Comparison of ENCODE assay signal across 15 cellular contexts in the genomic region with DNA sequence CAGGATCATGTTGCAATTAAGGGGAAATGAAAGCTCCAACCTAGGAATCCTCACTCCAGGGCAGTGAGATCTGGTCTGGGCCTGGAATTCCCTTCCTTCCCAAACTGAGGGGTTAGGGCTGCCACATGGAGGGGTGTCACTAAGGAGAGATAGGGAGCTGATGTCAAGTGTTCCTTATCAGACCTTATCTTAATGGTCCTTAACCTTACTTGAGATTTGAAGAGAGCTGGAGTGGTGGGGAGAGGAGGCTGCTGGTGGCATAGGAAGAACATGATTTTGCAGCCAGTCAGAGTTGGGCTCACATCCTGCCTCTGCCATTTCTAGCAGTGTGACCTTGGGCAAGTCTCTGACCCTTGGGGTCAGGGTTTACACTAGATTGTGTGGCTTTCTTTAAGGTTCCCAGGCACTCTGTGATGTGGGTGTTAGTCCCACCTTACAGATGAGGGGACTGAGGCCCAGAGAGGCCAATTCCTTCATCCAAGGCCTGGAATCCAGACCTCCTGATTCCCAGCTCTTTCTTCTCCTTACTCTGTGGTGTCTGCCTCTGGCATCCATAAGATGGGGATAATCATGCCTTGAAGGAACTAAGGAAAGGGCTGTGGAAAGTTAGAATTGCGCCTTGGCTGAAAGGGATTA. TPM values are rescaled to one million over a fixed set of nuclear protein-coding genes. Genes with fewer than 3 reads are reported as not detected.
DNase-seq lines count a peak whose midpoint lies in the region; ATAC-seq, FAIRE-seq and TF ChIP-seq lines count a peak whose summit lies in the region.
"Had no signal": no experiment of that assay in that cellular context is flagged by ENCODE, and none has a peak within 500 bp of the region (broad histone marks: within the 10 kb centered on the region; RNA-seq: fewer than 3 reads in every experiment).

No MANE protein-coding gene starts in this region.

- CTCF ChIA-PET in A549 (lab: Yijun Ruan, JAX): interaction anchor here (0.8 to 11.1 kb wide), 7 partner anchors 9 to 53 kb away, joined by 3 to 62 read pairs (median 4); no protein-coding TSS in a partner anchor

- POLR2A ChIA-PET in A549 (lab: Yijun Ruan, JAX): no interaction called here

- H3K4me2 ChIP-seq in A549 (peak overlapping the region; percentile 95), osteoblast (ENCODE audit: insufficient read depth, low read length) (no peak overlapping the region)

- H3K4me3 ChIP-seq in A549 (no peak overlapping the region; the same call in 2 of the 3 replicates), SJSA1 (no peak overlapping the region), gastroesophageal sphincter (no peak overlapping the region), osteoblast (ENCODE audit: insufficient read depth, low read length) (no peak overlapping the region)
- H3K4me3 ChIP-seq: right atrium auricular region, SJCRH30 had no signal

- WGBS in A549 (ENCODE audit: missing lambda C conversion rate): 67% methylated on average over 1 of the region's 1 CpG
- 57 to 67% methylated on average over 1 of the region's 1 CpG for WGBS in gastroesophageal sphincter (ENCODE audit: low coverage in 1 of 2), 2 donors

- no peak for ATAC-seq in A549
- ATAC-seq in gastroesophageal sphincter: no peak

- H3K4me1 ChIP-seq in A549 (peaks cover 85% of the 10 kb centered on the region), SJSA1 (replicated peaks) (peaks cover 70% of the 10 kb centered on the region), gastroesophageal sphincter (peaks cover 2 to 68% (median 44%) of the 10 kb centered on the region in 3 donors), osteoblast (ENCODE audit: insufficient read depth, low read length) (peaks cover 21% of the 10 kb centered on the region)

- no peak for TF ChIP-seq POLR2A in A549 (IDR thresholded peaks at IDR 0.05; ENCODE audit: low read length)
- no peak for TF ChIP-seq POLR2A in gastroesophageal sphincter (IDR thresholded peaks at IDR 0.05)

- no peak for TF ChIP-seq EP300 in A549 (IDR thresholded peaks at IDR 0.05)
- TF ChIP-seq EP300 in gastroesophageal sphincter (IDR thresholded peaks at IDR 0.05): no peak

- peaks cover 47% of the 10 kb centered on the region for H3K36me3 ChIP-seq in SJSA1
- H3K36me3 ChIP-seq in gastroesophageal sphincter: peaks cover 0 to 7% of the 10 kb centered on the region in 2 donors
- no peaks in the 10 kb centered on the region for H3K36me3 ChIP-seq in osteoblast (ENCODE audit: insufficient read depth, low read length)
- H3K36me3 ChIP-seq: right atrium auricular region, SJCRH30 had no signal

- no peak overlapping the region for H2AFZ ChIP-seq in osteoblast (ENCODE audit: low read length)

- no peak for TF ChIP-seq RAD21 in A549 (conservative IDR thresholded peaks at IDR 0.05 in 1 of 2, IDR thresholded peaks at IDR 0.05 in 1 of 2)

- DNase-seq in A549 (ENCODE audit: low read depth in 1 of 2, low spot score in 1 of 2) (no peak), SJSA1 (ENCODE audit: low read depth in 1 of 2, low spot score in 2 of 2) (no peak), osteoblast (ENCODE audit: insufficient read length, low spot score, missing footprints) (peak; percentile 69), KG1 (lab: John Stamatoyannopoulos, UW) (no peak), NCI-H510A (lab: John Stamatoyannopoulos, UW) (no peak), urothelium cell line (ENCODE audit: low spot score) (no peak), HTR-8/SVneo (ENCODE audit: insufficient read length, low spot score) (no peak)
- DNase-seq: activated B cell treated with CpG ODN at 0.5 μM for 24 hours, amniotic stem cell, MV-4-11, NCI-H524, SJCRH30 had no signal

- no peaks in the 10 kb centered on the region for H3K27me3 ChIP-seq in SJSA1 (replicated peaks)
- H3K27me3 ChIP-seq in gastroesophageal sphincter: no peaks in the 10 kb centered on the region
- peaks cover 9% of the 10 kb centered on the region for H3K27me3 ChIP-seq in osteoblast (ENCODE audit: insufficient read depth, low read length)
- H3K27me3 ChIP-seq: right atrium auricular region, SJCRH30 had no signal

- H3K27ac ChIP-seq in A549: peak overlapping the region; percentile 99
- H3K27ac ChIP-seq in SJSA1: peak overlapping the region; percentile 14; the same call in 1 of the 2 replicates
- H3K27ac ChIP-seq in gastroesophageal sphincter: peak overlapping the region; percentile 61 to 85 (median 78)
- H3K27ac ChIP-seq in osteoblast (ENCODE audit: low read depth, low read length): no peak overlapping the region
- H3K27ac ChIP-seq: right atrium auricular region, SJCRH30 had no signal

- no peak for FAIRE-seq in A549 (lab: Jason Lieb, UNC)
- no peak for FAIRE-seq in urothelium cell line (lab: Jason Lieb, UNC)
- no peak for FAIRE-seq in HTR-8/SVneo (lab: Jason Lieb, UNC)
- FAIRE-seq: A204.1 had no signal

- TF ChIP-seq CTCF in A549 (IDR thresholded peaks at IDR 0.05): no peak
- TF ChIP-seq CTCF in gastroesophageal sphincter (IDR thresholded peaks at IDR 0.05): no peak
- TF ChIP-seq CTCF in osteoblast (IDR thresholded peaks at IDR 0.05; ENCODE audit: extremely low read depth, low read depth, low read length): no peak

- H4K20me1 ChIP-seq in osteoblast (ENCODE audit: insufficient read depth, low read length): peaks cover 6% of the 10 kb centered on the region

- H3K9me3 ChIP-seq in A549 (no peaks in the 10 kb centered on the region), SJSA1 (replicated peaks) (no peaks in the 10 kb centered on the region), gastroesophageal sphincter (no peaks in the 10 kb centered on the region), osteoblast (ENCODE audit: low read depth, low read length) (no peaks in the 10 kb centered on the region)
- H3K9me3 ChIP-seq: right atrium auricular region, SJCRH30 had no signal

- H3K79me2 ChIP-seq in osteoblast (ENCODE audit: insufficient read depth, low read length): no peaks in the 10 kb centered on the region

TF ChIP-seq in A549, 52 proteins besides CTCF, POLR2A, EP300 and RAD21 (continues in another document):
- TF ChIP-seq TP53 (CRISPR knock-in tag; IDR thresholded peaks at IDR 0.05) (no peak), EHMT2 (IDR thresholded peaks at IDR 0.05; ENCODE audit: low read depth) (no peak), RARB (CRISPR knock-in tag; IDR thresholded peaks at IDR 0.05) (no peak), RFX5 (IDR thresholded peaks at IDR 0.05) (no peak), MAZ (IDR thresholded peaks at IDR 0.05; ENCODE audit: borderline replicate concordance, low read depth, low read length) (no peak)
- TF ChIP-seq, protein P1, sequence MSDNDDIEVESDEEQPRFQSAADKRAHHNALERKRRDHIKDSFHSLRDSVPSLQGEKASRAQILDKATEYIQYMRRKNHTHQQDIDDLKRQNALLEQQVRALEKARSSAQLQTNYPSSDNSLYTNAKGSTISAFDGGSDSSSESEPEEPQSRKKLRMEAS (IDR thresholded peaks at IDR 0.05): no peak
- TF ChIP-seq, protein P2, sequence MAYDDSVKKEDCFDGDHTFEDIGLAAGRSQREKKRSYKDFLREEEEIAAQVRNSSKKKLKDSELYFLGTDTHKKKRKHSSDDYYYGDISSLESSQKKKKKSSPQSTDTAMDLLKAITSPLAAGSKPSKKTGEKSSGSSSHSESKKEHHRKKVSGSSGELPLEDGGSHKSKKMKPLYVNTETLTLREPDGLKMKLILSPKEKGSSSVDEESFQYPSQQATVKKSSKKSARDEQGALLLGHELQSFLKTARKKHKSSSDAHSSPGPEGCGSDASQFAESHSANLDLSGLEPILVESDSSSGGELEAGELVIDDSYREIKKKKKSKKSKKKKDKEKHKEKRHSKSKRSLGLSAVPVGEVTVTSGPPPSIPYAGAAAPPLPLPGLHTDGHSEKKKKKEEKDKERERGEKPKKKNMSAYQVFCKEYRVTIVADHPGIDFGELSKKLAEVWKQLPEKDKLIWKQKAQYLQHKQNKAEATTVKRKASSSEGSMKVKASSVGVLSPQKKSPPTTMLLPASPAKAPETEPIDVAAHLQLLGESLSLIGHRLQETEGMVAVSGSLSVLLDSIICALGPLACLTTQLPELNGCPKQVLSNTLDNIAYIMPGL (CRISPR knock-in tag; IDR thresholded peaks at IDR 0.05; ENCODE audit: borderline replicate concordance): no peak
- TF ChIP-seq, protein P3, sequence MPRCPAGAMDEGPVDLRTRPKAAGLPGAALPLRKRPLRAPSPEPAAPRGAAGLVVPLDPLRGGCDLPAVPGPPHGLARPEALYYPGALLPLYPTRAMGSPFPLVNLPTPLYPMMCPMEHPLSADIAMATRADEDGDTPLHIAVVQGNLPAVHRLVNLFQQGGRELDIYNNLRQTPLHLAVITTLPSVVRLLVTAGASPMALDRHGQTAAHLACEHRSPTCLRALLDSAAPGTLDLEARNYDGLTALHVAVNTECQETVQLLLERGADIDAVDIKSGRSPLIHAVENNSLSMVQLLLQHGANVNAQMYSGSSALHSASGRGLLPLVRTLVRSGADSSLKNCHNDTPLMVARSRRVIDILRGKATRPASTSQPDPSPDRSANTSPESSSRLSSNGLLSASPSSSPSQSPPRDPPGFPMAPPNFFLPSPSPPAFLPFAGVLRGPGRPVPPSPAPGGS (IDR thresholded peaks at IDR 0.05): no peak

RNA-seq across cellular contexts. Expression of a gene that starts 56.3 kb away (rescaled TPM):
- polyA plus RNA-seq in A549 (2011; rRNA removed) (5.5 and 7.7 TPM in 2 replicates), A549 (2017; fragmentation: RNase III; extraction: RNeasy Plus Mini Kit Qiagen cat#74134 plus additional on column Dnase treatment) (10.0 to 12.0 TPM (median 11.6 TPM) in 3 replicates)
- 2.8 TPM in 2 replicates for polyA plus RNA-seq in A549 (2012; cell fraction: cytosol; rRNA removed)
- polyA plus RNA-seq in A549 (2012; cell fraction: nucleus; rRNA removed): 1.5 and 4.2 TPM in 2 replicates
- polyA minus RNA-seq in A549 (2011; rRNA and poly(A)+ RNA removed): 4.1 and 5.0 TPM in 2 replicates
- total RNA-seq in SJSA1 (2014; rRNA removed; shearing (Covaris generic)): 167 and 209 TPM in 2 replicates
- total RNA-seq in gastroesophageal sphincter (100 to 1,000 TPM; 132 to 265 (median 167) TPM), osteoblast (129 and 139 TPM in 2 replicates)
- total RNA-seq: activated B cell treated with CpG ODN at 0.5 μM for 24 hours had no signal

RNA-seq across cellular contexts. Expression of a gene that starts 58.2 kb away (rescaled TPM):
- polyA plus RNA-seq in A549 (2011; rRNA removed) (103 and 105 TPM in 2 replicates), A549 (2017; fragmentation: RNase III; extraction: RNeasy Plus Mini Kit Qiagen cat#74134 plus additional on column Dnase treatment) (83.2 to 103 TPM (median 92.5 TPM) in 3 replicates)
- polyA plus RNA-seq in A549 (2012; cell fraction: cytosol; rRNA removed): 52.7 and 55.7 TPM in 2 replicates
- polyA plus RNA-seq in A549 (2012; cell fraction: nucleus; rRNA removed): 51.1 and 64.7 TPM in 2 replicates
- 82.0 and 94.1 TPM in 2 replicates for polyA minus RNA-seq in A549 (2011; rRNA and poly(A)+ RNA removed)
- total RNA-seq in SJSA1 (2014; rRNA removed; shearing (Covaris generic)): 94.4 and 117 TPM in 2 replicates
- total RNA-seq in gastroesophageal sphincter (10 to 100 TPM; 29.1 to 54.1 (median 46.0) TPM), osteoblast (183 and 199 TPM in 2 replicates)

RNA-seq across cellular contexts. Expression of a gene that starts 58.5 kb away (rescaled TPM):
- 39.3 and 41.9 TPM in 2 replicates for polyA plus RNA-seq in A549 (2011; rRNA removed)
- 6.6 and 7.2 TPM in 2 replicates for polyA plus RNA-seq in A549 (2012; cell fraction: cytosol; rRNA removed)
- polyA plus RNA-seq in A549 (2012; cell fraction: nucleus; rRNA removed): 10.4 and 18.2 TPM in 2 replicates
- 15.9 to 17.0 TPM (median 16.1 TPM) in 3 replicates for polyA plus RNA-seq in A549 (2017; fragmentation: RNase III; extraction: RNeasy Plus Mini Kit Qiagen cat#74134 plus additional on column Dnase treatment)
- 23.1 and 24.8 TPM in 2 replicates for polyA minus RNA-seq in A549 (2011; rRNA and poly(A)+ RNA removed)
- total RNA-seq in SJSA1 (2014; rRNA removed; shearing (Covaris generic)): 27.5 and 67.8 TPM in 2 replicates
- total RNA-seq in gastroesophageal sphincter: 10 to 100 TPM; 25.4 to 46.9 (median 29.8) TPM
- total RNA-seq in osteoblast: 42.0 and 57.2 TPM in 2 replicates
